ENCODE assay signal across 1 cellular context in the genomic region with DNA sequence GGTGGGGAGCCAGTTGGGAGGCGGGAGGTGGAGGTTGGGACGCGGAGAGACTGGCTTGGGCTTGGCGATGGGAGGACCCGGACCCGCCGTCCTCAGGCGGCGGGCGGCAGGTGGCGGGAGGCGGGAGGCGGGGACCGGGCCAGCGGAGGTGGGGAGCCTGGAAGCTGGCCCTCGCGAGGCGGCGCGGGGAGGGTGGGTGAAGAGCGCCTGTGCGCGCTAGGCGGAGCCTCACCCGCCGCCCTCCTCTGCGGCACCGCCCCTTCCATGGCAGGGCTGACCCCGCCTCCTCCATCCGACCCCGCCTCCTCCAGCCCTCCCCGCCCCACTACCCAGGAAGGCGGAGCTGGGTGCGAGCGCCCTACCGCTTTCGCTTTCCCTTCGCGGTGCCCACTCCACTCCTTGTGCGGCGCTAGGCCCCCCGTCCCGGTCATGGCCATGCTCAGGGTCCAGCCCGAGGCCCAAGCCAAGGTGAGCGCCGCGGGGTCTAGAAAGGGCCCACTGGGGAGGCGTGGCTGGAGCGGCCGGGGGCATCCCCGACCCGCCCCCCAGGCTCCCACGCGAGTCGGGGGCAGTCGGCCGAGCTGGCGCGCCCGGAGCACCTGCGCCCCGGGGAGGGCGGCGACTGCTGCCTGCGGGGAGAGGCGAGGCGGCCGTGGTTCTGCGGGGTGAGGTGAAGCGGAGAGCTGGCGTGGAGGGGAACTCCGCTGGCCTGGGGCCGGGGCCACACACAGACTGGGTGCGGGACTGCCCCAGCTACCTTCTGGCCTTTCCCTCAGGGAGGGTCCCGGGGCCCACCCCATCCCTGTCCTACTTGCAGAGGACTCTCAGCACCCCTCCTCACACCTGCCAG.
TF ChIP-seq lines count a peak whose summit lies in the region.

A gene (plus strand): TSS at position 361 of the 850 bp plus-strand sequence. CDS start 69 bp downstream, at position 430.

TF ChIP-seq in HepG2, 621 proteins besides CTCF, POLR2A, EP300 and RAD21 (continued from another document and continues in another):
- TF ChIP-seq, protein P1, sequence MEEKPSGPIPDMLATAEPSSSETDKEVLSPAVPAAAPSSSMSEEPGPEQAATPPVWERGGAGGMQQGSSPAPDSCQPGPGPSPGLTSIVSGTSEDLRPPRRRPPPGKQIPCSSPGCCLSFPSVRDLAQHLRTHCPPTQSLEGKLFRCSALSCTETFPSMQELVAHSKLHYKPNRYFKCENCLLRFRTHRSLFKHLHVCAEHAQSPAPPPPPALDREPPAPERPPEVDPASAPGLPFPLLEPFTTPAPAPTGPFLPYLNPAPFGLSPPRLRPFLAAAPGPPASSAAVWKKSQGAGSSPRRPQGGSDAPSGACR (CRISPR knock-in tag; IDR thresholded peaks at IDR 0.05): no peak
- TF ChIP-seq ZNF558 (CRISPR knock-in tag; IDR thresholded peaks at IDR 0.05; ENCODE audit: borderline replicate concordance) (no peak), ZFX (CRISPR knock-in tag; IDR thresholded peaks at IDR 0.05; ENCODE audit: low read depth) (peak; percentile 95), KAT7 (CRISPR knock-in tag; IDR thresholded peaks at IDR 0.05; ENCODE audit: borderline replicate concordance) (peak; percentile 100), HMG20B (CRISPR knock-in tag; conservative IDR thresholded peaks at IDR 0.05) (peak; percentile 75), SAFB2 (CRISPR knock-in tag; IDR thresholded peaks at IDR 0.05; ENCODE audit: borderline replicate concordance, low read depth) (no peak; the same call in none of the 2 replicates), YEATS4 (CRISPR knock-in tag; IDR thresholded peaks at IDR 0.05; ENCODE audit: borderline replicate concordance) (peak; percentile 93), ZNF724P (CRISPR knock-in tag; IDR thresholded peaks at IDR 0.05; ENCODE audit: borderline replicate concordance) (peak; percentile 85), RORA (CRISPR knock-in tag; IDR thresholded peaks at IDR 0.05) (no peak), ARNT2 (CRISPR knock-in tag; IDR thresholded peaks at IDR 0.05; ENCODE audit: low read depth) (peak; percentile 94), YEATS2 (CRISPR knock-in tag; IDR thresholded peaks at IDR 0.05; ENCODE audit: borderline replicate concordance) (peak; percentile 71), ZNF749 (CRISPR knock-in tag; IDR thresholded peaks at IDR 0.05; ENCODE audit: borderline replicate concordance) (peak; percentile 61; the same call in 1 of the 2 replicates), ELF1 (CRISPR knock-in tag; IDR thresholded peaks at IDR 0.05) (peak; percentile 84), GABPB1 (CRISPR knock-in tag; IDR thresholded peaks at IDR 0.05) (peak; percentile 87), THYN1 (CRISPR knock-in tag; IDR thresholded peaks at IDR 0.05; ENCODE audit: borderline replicate concordance, low read depth) (no peak), SATB2 (CRISPR knock-in tag; IDR thresholded peaks at IDR 0.05) (no peak), GFI1 (CRISPR knock-in tag; IDR thresholded peaks at IDR 0.05; ENCODE audit: borderline replicate concordance) (no peak), ZSCAN30 (CRISPR knock-in tag; IDR thresholded peaks at IDR 0.05) (no peak), SIN3B (IDR thresholded peaks at IDR 0.05; ENCODE audit: low read length) (no peak; the same call in 1 of the 2 replicates), FOXO1 (CRISPR knock-in tag; IDR thresholded peaks at IDR 0.05) (peak; percentile 34), PAX8 (CRISPR knock-in tag; IDR thresholded peaks at IDR 0.05; ENCODE audit: borderline replicate concordance) (no peak), ZFP62 (CRISPR knock-in tag; IDR thresholded peaks at IDR 0.05) (no peak), HES4 (CRISPR knock-in tag; IDR thresholded peaks at IDR 0.05; ENCODE audit: borderline replicate concordance) (no peak), NBN (conservative IDR thresholded peaks at IDR 0.05) (no peak), ZNF234 (CRISPR knock-in tag; conservative IDR thresholded peaks at IDR 0.05) (no peak), SMAD9 (CRISPR knock-in tag; IDR thresholded peaks at IDR 0.05) (no peak; the same call in 1 of the 2 replicates), SRSF1 (optimal IDR thresholded peaks at IDR 0.05; ENCODE audit: low read depth, low read length) (peak; percentile 90), HNF4A (CRISPR knock-in tag; IDR thresholded peaks at IDR 0.05) (peak; percentile 74), IKZF4 (CRISPR knock-in tag; IDR thresholded peaks at IDR 0.05; ENCODE audit: borderline replicate concordance, low read depth, not compliant biosample characterization) (no peak), ZNF761 (CRISPR knock-in tag; conservative IDR thresholded peaks at IDR 0.05) (no peak), ZC3H13 (CRISPR knock-in tag; IDR thresholded peaks at IDR 0.05) (no peak), ZNF446 (CRISPR knock-in tag; IDR thresholded peaks at IDR 0.05) (no peak), REXO4 (CRISPR knock-in tag; IDR thresholded peaks at IDR 0.05; ENCODE audit: borderline replicate concordance) (no peak)
- TF ChIP-seq, protein P2, sequence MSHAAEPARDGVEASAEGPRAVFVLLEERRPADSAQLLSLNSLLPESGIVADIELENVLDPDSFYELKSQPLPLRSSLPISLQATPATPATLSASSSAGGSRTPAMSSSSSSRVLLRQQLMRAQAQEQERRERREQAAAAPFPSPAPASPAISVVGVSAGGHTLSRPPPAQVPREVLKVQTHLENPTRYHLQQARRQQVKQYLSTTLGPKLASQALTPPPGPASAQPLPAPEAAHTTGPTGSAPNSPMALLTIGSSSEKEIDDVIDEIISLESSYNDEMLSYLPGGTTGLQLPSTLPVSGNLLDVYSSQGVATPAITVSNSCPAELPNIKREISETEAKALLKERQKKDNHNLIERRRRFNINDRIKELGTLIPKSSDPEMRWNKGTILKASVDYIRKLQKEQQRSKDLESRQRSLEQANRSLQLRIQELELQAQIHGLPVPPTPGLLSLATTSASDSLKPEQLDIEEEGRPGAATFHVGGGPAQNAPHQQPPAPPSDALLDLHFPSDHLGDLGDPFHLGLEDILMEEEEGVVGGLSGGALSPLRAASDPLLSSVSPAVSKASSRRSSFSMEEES (CRISPR knock-in tag; IDR thresholded peaks at IDR 0.05): no peak; the same call in 1 of the 2 replicates
- TF ChIP-seq, protein P3, sequence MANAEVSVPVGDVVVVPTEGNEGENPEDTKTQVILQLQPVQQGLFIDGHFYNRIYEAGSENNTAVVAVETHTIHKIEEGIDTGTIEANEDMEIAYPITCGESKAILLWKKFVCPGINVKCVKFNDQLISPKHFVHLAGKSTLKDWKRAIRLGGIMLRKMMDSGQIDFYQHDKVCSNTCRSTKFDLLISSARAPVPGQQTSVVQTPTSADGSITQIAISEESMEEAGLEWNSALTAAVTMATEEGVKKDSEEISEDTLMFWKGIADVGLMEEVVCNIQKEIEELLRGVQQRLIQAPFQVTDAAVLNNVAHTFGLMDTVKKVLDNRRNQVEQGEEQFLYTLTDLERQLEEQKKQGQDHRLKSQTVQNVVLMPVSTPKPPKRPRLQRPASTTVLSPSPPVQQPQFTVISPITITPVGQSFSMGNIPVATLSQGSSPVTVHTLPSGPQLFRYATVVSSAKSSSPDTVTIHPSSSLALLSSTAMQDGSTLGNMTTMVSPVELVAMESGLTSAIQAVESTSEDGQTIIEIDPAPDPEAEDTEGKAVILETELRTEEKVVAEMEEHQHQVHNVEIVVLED (CRISPR knock-in tag; IDR thresholded peaks at IDR 0.05; ENCODE audit: borderline replicate concordance): no peak; the same call in 1 of the 2 replicates
- TF ChIP-seq, protein P4, sequence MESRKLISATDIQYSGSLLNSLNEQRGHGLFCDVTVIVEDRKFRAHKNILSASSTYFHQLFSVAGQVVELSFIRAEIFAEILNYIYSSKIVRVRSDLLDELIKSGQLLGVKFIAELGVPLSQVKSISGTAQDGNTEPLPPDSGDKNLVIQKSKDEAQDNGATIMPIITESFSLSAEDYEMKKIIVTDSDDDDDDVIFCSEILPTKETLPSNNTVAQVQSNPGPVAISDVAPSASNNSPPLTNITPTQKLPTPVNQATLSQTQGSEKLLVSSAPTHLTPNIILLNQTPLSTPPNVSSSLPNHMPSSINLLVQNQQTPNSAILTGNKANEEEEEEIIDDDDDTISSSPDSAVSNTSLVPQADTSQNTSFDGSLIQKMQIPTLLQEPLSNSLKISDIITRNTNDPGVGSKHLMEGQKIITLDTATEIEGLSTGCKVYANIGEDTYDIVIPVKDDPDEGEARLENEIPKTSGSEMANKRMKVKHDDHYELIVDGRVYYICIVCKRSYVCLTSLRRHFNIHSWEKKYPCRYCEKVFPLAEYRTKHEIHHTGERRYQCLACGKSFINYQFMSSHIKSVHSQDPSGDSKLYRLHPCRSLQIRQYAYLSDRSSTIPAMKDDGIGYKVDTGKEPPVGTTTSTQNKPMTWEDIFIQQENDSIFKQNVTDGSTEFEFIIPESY (CRISPR knock-in tag; IDR thresholded peaks at IDR 0.05): peak; percentile 9; the same call in 1 of the 2 replicates
- TF ChIP-seq, protein P5, sequence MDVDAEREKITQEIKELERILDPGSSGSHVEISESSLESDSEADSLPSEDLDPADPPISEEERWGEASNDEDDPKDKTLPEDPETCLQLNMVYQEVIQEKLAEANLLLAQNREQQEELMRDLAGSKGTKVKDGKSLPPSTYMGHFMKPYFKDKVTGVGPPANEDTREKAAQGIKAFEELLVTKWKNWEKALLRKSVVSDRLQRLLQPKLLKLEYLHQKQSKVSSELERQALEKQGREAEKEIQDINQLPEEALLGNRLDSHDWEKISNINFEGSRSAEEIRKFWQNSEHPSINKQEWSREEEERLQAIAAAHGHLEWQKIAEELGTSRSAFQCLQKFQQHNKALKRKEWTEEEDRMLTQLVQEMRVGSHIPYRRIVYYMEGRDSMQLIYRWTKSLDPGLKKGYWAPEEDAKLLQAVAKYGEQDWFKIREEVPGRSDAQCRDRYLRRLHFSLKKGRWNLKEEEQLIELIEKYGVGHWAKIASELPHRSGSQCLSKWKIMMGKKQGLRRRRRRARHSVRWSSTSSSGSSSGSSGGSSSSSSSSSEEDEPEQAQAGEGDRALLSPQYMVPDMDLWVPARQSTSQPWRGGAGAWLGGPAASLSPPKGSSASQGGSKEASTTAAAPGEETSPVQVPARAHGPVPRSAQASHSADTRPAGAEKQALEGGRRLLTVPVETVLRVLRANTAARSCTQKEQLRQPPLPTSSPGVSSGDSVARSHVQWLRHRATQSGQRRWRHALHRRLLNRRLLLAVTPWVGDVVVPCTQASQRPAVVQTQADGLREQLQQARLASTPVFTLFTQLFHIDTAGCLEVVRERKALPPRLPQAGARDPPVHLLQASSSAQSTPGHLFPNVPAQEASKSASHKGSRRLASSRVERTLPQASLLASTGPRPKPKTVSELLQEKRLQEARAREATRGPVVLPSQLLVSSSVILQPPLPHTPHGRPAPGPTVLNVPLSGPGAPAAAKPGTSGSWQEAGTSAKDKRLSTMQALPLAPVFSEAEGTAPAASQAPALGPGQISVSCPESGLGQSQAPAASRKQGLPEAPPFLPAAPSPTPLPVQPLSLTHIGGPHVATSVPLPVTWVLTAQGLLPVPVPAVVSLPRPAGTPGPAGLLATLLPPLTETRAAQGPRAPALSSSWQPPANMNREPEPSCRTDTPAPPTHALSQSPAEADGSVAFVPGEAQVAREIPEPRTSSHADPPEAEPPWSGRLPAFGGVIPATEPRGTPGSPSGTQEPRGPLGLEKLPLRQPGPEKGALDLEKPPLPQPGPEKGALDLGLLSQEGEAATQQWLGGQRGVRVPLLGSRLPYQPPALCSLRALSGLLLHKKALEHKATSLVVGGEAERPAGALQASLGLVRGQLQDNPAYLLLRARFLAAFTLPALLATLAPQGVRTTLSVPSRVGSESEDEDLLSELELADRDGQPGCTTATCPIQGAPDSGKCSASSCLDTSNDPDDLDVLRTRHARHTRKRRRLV (CRISPR knock-in tag; IDR thresholded peaks at IDR 0.05): 0 out of 2 replicates have a peak, but pooled peaks have one; percentile 77
- TF ChIP-seq, protein P6, sequence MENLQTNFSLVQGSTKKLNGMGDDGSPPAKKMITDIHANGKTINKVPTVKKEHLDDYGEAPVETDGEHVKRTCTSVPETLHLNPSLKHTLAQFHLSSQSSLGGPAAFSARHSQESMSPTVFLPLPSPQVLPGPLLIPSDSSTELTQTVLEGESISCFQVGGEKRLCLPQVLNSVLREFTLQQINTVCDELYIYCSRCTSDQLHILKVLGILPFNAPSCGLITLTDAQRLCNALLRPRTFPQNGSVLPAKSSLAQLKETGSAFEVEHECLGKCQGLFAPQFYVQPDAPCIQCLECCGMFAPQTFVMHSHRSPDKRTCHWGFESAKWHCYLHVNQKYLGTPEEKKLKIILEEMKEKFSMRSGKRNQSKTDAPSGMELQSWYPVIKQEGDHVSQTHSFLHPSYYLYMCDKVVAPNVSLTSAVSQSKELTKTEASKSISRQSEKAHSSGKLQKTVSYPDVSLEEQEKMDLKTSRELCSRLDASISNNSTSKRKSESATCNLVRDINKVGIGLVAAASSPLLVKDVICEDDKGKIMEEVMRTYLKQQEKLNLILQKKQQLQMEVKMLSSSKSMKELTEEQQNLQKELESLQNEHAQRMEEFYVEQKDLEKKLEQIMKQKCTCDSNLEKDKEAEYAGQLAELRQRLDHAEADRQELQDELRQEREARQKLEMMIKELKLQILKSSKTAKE (CRISPR knock-in tag; IDR thresholded peaks at IDR 0.05; ENCODE audit: borderline replicate concordance): no peak
- TF ChIP-seq, protein P7, sequence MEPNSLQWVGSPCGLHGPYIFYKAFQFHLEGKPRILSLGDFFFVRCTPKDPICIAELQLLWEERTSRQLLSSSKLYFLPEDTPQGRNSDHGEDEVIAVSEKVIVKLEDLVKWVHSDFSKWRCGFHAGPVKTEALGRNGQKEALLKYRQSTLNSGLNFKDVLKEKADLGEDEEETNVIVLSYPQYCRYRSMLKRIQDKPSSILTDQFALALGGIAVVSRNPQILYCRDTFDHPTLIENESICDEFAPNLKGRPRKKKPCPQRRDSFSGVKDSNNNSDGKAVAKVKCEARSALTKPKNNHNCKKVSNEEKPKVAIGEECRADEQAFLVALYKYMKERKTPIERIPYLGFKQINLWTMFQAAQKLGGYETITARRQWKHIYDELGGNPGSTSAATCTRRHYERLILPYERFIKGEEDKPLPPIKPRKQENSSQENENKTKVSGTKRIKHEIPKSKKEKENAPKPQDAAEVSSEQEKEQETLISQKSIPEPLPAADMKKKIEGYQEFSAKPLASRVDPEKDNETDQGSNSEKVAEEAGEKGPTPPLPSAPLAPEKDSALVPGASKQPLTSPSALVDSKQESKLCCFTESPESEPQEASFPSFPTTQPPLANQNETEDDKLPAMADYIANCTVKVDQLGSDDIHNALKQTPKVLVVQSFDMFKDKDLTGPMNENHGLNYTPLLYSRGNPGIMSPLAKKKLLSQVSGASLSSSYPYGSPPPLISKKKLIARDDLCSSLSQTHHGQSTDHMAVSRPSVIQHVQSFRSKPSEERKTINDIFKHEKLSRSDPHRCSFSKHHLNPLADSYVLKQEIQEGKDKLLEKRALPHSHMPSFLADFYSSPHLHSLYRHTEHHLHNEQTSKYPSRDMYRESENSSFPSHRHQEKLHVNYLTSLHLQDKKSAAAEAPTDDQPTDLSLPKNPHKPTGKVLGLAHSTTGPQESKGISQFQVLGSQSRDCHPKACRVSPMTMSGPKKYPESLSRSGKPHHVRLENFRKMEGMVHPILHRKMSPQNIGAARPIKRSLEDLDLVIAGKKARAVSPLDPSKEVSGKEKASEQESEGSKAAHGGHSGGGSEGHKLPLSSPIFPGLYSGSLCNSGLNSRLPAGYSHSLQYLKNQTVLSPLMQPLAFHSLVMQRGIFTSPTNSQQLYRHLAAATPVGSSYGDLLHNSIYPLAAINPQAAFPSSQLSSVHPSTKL (CRISPR knock-in tag; IDR thresholded peaks at IDR 0.05): peak; percentile 61; the same call in 1 of the 2 replicates
- TF ChIP-seq, protein P8, sequence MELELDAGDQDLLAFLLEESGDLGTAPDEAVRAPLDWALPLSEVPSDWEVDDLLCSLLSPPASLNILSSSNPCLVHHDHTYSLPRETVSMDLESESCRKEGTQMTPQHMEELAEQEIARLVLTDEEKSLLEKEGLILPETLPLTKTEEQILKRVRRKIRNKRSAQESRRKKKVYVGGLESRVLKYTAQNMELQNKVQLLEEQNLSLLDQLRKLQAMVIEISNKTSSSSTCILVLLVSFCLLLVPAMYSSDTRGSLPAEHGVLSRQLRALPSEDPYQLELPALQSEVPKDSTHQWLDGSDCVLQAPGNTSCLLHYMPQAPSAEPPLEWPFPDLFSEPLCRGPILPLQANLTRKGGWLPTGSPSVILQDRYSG (CRISPR knock-in tag; IDR thresholded peaks at IDR 0.05): peak; percentile 93
